In the genomic region with DNA sequence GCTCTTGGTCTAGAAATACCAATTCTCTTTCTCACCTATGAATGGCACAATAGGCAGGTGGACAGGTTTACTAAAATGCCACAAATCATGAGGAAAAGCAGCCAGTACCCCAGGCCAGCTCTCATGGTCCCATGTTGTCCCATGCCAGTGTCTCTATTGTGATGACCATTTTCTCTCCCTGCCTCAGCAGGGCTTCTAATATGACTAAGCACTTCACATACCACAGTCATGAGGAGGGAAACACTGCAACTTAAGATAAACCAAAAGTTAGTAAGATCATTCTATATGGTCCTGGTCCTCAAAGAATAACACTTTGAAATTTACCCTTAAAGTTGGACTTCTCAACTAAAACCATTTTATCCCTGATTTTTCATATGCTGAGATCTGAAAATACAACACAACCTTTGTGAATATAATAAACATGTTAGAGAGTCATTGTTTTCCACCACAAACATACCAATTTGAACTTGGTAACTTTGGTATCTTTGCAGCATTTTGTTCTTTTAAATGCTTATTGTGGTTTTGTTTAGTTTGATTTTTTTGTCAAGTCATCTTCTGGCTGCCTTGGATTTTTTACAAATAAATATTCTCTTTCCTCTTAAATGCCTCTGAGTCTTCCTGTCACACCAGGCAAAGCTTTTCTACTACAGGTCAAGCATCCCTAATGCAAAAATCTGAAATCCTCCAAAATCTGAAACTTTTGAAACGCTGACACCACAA, we compare ENCODE assay signal across 1 cellular context.
TF ChIP-seq lines count a peak whose summit lies in the region.

No MANE protein-coding gene starts in this region.

TF ChIP-seq in HepG2, 621 proteins besides CTCF, POLR2A, EP300 and RAD21:
- TF ChIP-seq NFE2L2 (IDR thresholded peaks at IDR 0.05; ENCODE audit: low read length) (peak; percentile 84), MAFF (IDR thresholded peaks at IDR 0.05; ENCODE audit: low read depth, low read length) (peak; percentile 45; the same call in 1 of the 2 replicates), ZNF567 (CRISPR knock-in tag; IDR thresholded peaks at IDR 0.05; ENCODE audit: borderline replicate concordance) (no peak)
